2 cellular contexts compared by ENCODE assay signal in genomic region chr1:114756009-114756892, GRCh38.
TF ChIP-seq lines count a peak whose summit lies in the region.

No MANE protein-coding gene starts in this region.

TF ChIP-seq in SK-N-SH, 30 proteins besides CTCF, POLR2A, EP300 and RAD21 (continued from another document):
- TF ChIP-seq FOSL2 (IDR thresholded peaks at IDR 0.05; ENCODE audit: borderline replicate concordance, low read depth) (no peak), ELF1 (IDR thresholded peaks at IDR 0.05) (no peak), USF2 (IDR thresholded peaks at IDR 0.05; ENCODE audit: borderline replicate concordance, low read depth, low read length) (no peak)

TF ChIP-seq in SK-N-SH treated with all-trans-retinoic acid at 6 μM for 48 hours, 23 proteins besides CTCF, POLR2A, EP300 and RAD21 (continued from another document):
- TF ChIP-seq PATZ1 (CRISPR knock-in tag; IDR thresholded peaks at IDR 0.05; ENCODE audit: borderline replicate concordance) (no peak), ZNF565 (CRISPR knock-in tag; conservative IDR thresholded peaks at IDR 0.05; ENCODE audit: low read depth) (no peak), ZNF8 (CRISPR knock-in tag; IDR thresholded peaks at IDR 0.05) (no peak), SNAI2 (CRISPR knock-in tag; IDR thresholded peaks at IDR 0.05) (no peak), GLIS3 (CRISPR knock-in tag; IDR thresholded peaks at IDR 0.05) (no peak), TCF4 (CRISPR knock-in tag; IDR thresholded peaks at IDR 0.05; ENCODE audit: borderline replicate concordance) (no peak), ZNF70 (CRISPR knock-in tag; IDR thresholded peaks at IDR 0.05) (no peak), OSR1 (CRISPR knock-in tag; IDR thresholded peaks at IDR 0.05) (no peak), BACH2 (CRISPR knock-in tag; IDR thresholded peaks at IDR 0.05; ENCODE audit: borderline replicate concordance) (no peak), CSRNP3 (CRISPR knock-in tag; IDR thresholded peaks at IDR 0.05) (no peak), POU6F1 (CRISPR knock-in tag; IDR thresholded peaks at IDR 0.05; ENCODE audit: borderline replicate concordance, low read depth) (no peak), CREB5 (CRISPR knock-in tag; IDR thresholded peaks at IDR 0.05; ENCODE audit: low read depth) (no peak), PPARA (CRISPR knock-in tag; IDR thresholded peaks at IDR 0.05; ENCODE audit: borderline replicate concordance) (no peak)
